ENCODE assay signal across 10 cellular contexts in genomic region chr9:35691757-35692301, GRCh38. TPM values are rescaled to one million over a fixed set of nuclear protein-coding genes. Genes with fewer than 3 reads are reported as not detected.
DNase-seq lines count a peak whose midpoint lies in the region; ATAC-seq and TF ChIP-seq lines count a peak whose summit lies in the region.
"Had no signal": no experiment of that assay in that cellular context is flagged by ENCODE, and none has a peak within 500 bp of the region (broad histone marks: within the 10 kb centered on the region; RNA-seq: fewer than 3 reads in every experiment).

No MANE protein-coding gene starts in this region.

- H3K9me3 ChIP-seq in BLaER1 treated with 17β-estradiol and CSF1 and Interleukin-3, amounts not matched to agents 10 nM and 100 nM (replicated peaks in 1 of 11) = no peaks in the 10 kb centered on the region
- H3K9me3 ChIP-seq in HUES6 (ENCODE audit: control insufficient read depth, insufficient read depth, low read depth, low read length) (no peaks in the 10 kb centered on the region), colonic mucosa (no peaks in the 10 kb centered on the region), osteoblast (ENCODE audit: low read depth, low read length) (no peaks in the 10 kb centered on the region)

- H3K9ac ChIP-seq in BLaER1 treated with 17β-estradiol and CSF1 and Interleukin-3, amounts not matched to agents 10 nM and 100 nM = peak overlapping the region in 2 of 11 experiments; percentile 83 to 85; a peak in 2 of 22 replicates
- no peak overlapping the region for H3K9ac ChIP-seq in HUES6 (ENCODE audit: low read length)
- no peak overlapping the region for H3K9ac ChIP-seq in colonic mucosa (ENCODE audit: low read depth in 2 of 2, low read length in 2 of 2)

- TF ChIP-seq CTCF in colonic mucosa (IDR thresholded peaks at IDR 0.05) = no peak
- no peak for TF ChIP-seq CTCF in osteoblast (IDR thresholded peaks at IDR 0.05; ENCODE audit: extremely low read depth, low read depth, low read length)

- H3K4me1 ChIP-seq in BLaER1 treated with 17β-estradiol and CSF1 and Interleukin-3, amounts not matched to agents 10 nM and 100 nM = peaks cover 39 to 47% (median 44%) of the 10 kb centered on the region in 10 experiments
- peaks cover 15% of the 10 kb centered on the region; the same call in 1 of the 2 replicates for H3K4me1 ChIP-seq in HUES6 (ENCODE audit: control insufficient read depth, insufficient read depth, low read length)
- H3K4me1 ChIP-seq in colonic mucosa = no peaks in the 10 kb centered on the region
- H3K4me1 ChIP-seq in osteoblast (ENCODE audit: insufficient read depth, low read length) = peaks cover 36% of the 10 kb centered on the region

- DNase-seq in colonic mucosa (no peak), osteoblast (ENCODE audit: insufficient read length, low spot score, missing footprints) (peak; percentile 60), NOMO-1 treated with dmso at 0.1 percent for 144 hours (lab: John Stamatoyannopoulos, UW; ENCODE audit: unreplicated experiment) (no peak), HEK293T (ENCODE audit: extremely low spot score) (no peak), NK-92 (lab: John Stamatoyannopoulos, UW; ENCODE audit: unreplicated experiment) (no peak)
- DNase-seq: NK-92 treated with Interleukin-12 subunit alpha and Interleukin-12 subunit beta, amount 100 ng/mL, for 24 hours had no signal

- no peak overlapping the region for H2AFZ ChIP-seq in osteoblast (ENCODE audit: low read length)

- peaks cover 11 to 21% (median 14%) of the 10 kb centered on the region in 11 experiments for H3K36me3 ChIP-seq in BLaER1 treated with 17β-estradiol and CSF1 and Interleukin-3, amounts not matched to agents 10 nM and 100 nM
- H3K36me3 ChIP-seq in HUES6 (ENCODE audit: control insufficient read depth, insufficient read depth, low read length) (peaks cover 29% of the 10 kb centered on the region), colonic mucosa (no peaks in the 10 kb centered on the region), osteoblast (ENCODE audit: insufficient read depth, low read length) (peaks cover 31% of the 10 kb centered on the region)

- peak overlapping the region in 4 of 11 experiments; percentile 78 to 87 (median 84); a peak in 5 of 22 replicates for H3K27ac ChIP-seq in BLaER1 treated with 17β-estradiol and CSF1 and Interleukin-3, amounts not matched to agents 10 nM and 100 nM
- no peak overlapping the region for H3K27ac ChIP-seq in HUES6 (ENCODE audit: low read depth, low read length)
- H3K27ac ChIP-seq in colonic mucosa = peak overlapping the region; percentile 82
- H3K27ac ChIP-seq in osteoblast (ENCODE audit: low read depth, low read length) = peak overlapping the region; percentile 87

- peaks cover 29% of the 10 kb centered on the region for H3K79me2 ChIP-seq in osteoblast (ENCODE audit: insufficient read depth, low read length)

- intact Hi-C loops in colonic mucosa (cut with DNase I) = no loop called here

- peak overlapping the region in 9 of 11 experiments; percentile 78 to 99 (median 97); a peak in 14 of 22 replicates for H3K4me2 ChIP-seq in BLaER1 treated with 17β-estradiol and CSF1 and Interleukin-3, amounts not matched to agents 10 nM and 100 nM
- peak overlapping the region; percentile 100 for H3K4me2 ChIP-seq in osteoblast (ENCODE audit: insufficient read depth, low read length)

- no peaks in the 10 kb centered on the region for H3K27me3 ChIP-seq in BLaER1 treated with 17β-estradiol and CSF1 and Interleukin-3, amounts not matched to agents 10 nM and 100 nM
- H3K27me3 ChIP-seq in HUES6 (ENCODE audit: control insufficient read depth, insufficient read depth, low read length) (no peaks in the 10 kb centered on the region), colonic mucosa (no peaks in the 10 kb centered on the region), osteoblast (ENCODE audit: insufficient read depth, low read length) (no peaks in the 10 kb centered on the region)

- POLR2A ChIA-PET in HEK293T (lab: Yijun Ruan, JAX) = interaction anchor here (1.8 kb wide), 1 partner anchor 31 kb away, joined by 6 read pairs; no protein-coding TSS in a partner anchor

- no peak overlapping the region for H3K4me3 ChIP-seq in BLaER1 treated with 17β-estradiol and CSF1 and Interleukin-3, amounts not matched to agents 10 nM and 100 nM
- H3K4me3 ChIP-seq in HUES6 (ENCODE audit: low read depth, low read length) = peak overlapping the region; percentile 91; the same call in 1 of the 2 replicates
- H3K4me3 ChIP-seq in colonic mucosa = no peak overlapping the region
- peak overlapping the region; percentile 93 for H3K4me3 ChIP-seq in osteoblast (ENCODE audit: insufficient read depth, low read length)

- ATAC-seq in GM19397 (IDR thresholded peaks at IDR 0.05; ENCODE audit: unreplicated experiment) = no peak

- H4K20me1 ChIP-seq in BLaER1 treated with 17β-estradiol and CSF1 and Interleukin-3, amounts not matched to agents 10 nM and 100 nM = peaks cover 0 to 13% (median 6%) of the 10 kb centered on the region in 11 experiments; a peak in 11 of 22 replicates
- H4K20me1 ChIP-seq in osteoblast (ENCODE audit: insufficient read depth, low read length) = peaks cover 35% of the 10 kb centered on the region

- CTCF ChIA-PET in HEK293T (lab: Yijun Ruan, JAX) = interaction anchor here (0.7 to 1.4 kb wide), 2 partner anchors 33 to 260 kb away, joined by 4 to 5 read pairs; partner anchors contain the start of gene CCDC107

TF ChIP-seq in HEK293T, 16 proteins besides CTCF, POLR2A, EP300 and RAD21:
- TF ChIP-seq FOXA1 (IDR thresholded peaks at IDR 0.05) = no peak
- TF ChIP-seq SP1 (IDR thresholded peaks at IDR 0.05) = no peak
- no peak for TF ChIP-seq SUZ12 (IDR thresholded peaks at IDR 0.05)
- no peak for TF ChIP-seq ARNT (IDR thresholded peaks at IDR 0.05)
- no peak for TF ChIP-seq BHLHE40 (IDR thresholded peaks at IDR 0.05; ENCODE audit: borderline replicate concordance)
- no peak for TF ChIP-seq LEF1 (IDR thresholded peaks at IDR 0.05; ENCODE audit: borderline replicate concordance)
- no peak for TF ChIP-seq TARDBP (IDR thresholded peaks at IDR 0.05)
- TF ChIP-seq L3MBTL2 (conservative IDR thresholded peaks at IDR 0.05) = no peak
- no peak for TF ChIP-seq FOXM1 (IDR thresholded peaks at IDR 0.05; ENCODE audit: borderline replicate concordance)
- TF ChIP-seq FOXK2 (IDR thresholded peaks at IDR 0.05) = no peak
- TF ChIP-seq NFRKB (IDR thresholded peaks at IDR 0.05) = no peak
- TF ChIP-seq ELF4 (IDR thresholded peaks at IDR 0.05) = no peak
- TF ChIP-seq PKNOX1 (IDR thresholded peaks at IDR 0.05) = no peak
- TF ChIP-seq HDGF (IDR thresholded peaks at IDR 0.05; ENCODE audit: borderline replicate concordance) = no peak
- no peak for TF ChIP-seq ZNF384 (IDR thresholded peaks at IDR 0.05)

RNA-seq across cellular contexts. Expression of gene TPM2, which starts 2.1 kb away (rescaled TPM):
- total RNA-seq in colonic mucosa (100 to 1,000 TPM in 1 of 2 donors, 10 to 100 TPM in 1; 29.8 to 321 TPM), osteoblast (911 and 946 TPM in 2 replicates)

RNA-seq across cellular contexts. Expression of gene CA9, which starts 18.1 kb away (rescaled TPM):
- 1 to 10 TPM; 1.8 to 5.9 TPM for total RNA-seq in colonic mucosa
- not detected in 2 replicates for total RNA-seq in osteoblast
- total RNA-seq: subcutaneous adipose tissue had no signal

RNA-seq across cellular contexts. Expression of gene ARHGEF39, which starts 26.8 kb away (rescaled TPM):
- total RNA-seq in colonic mucosa (10 to 100 TPM in 1 of 2 donors, 1 to 10 TPM in 1; 7.3 to 34.0 TPM), osteoblast (0.36 and 0.88 TPM in 2 replicates)

RNA-seq across cellular contexts. Expression of gene CCDC107, which starts 33.7 kb away (rescaled TPM):
- total RNA-seq in colonic mucosa (10 to 100 TPM; 19.4 to 38.3 TPM), osteoblast (10.6 and 15.6 TPM in 2 replicates)

RNA-seq across cellular contexts. Expression of gene RMRP, which starts 34.0 kb away (rescaled TPM):
- total RNA-seq in colonic mucosa = over 10,000 TPM; 17,917 to 26,785 TPM
- 88,726 and 110,601 TPM in 2 replicates for total RNA-seq in osteoblast

Comparison
In these comparisons a context has a peak if more than half of its experiments do, and no peak if none do; other contexts are left out.
1. H3K4me3 ChIP-seq: peak in HUES6 (single experiment) and osteoblast (single experiment); none in BLaER1 treated with 17β-estradiol and CSF1 and Interleukin-3, amounts not matched to agents 10 nM and 100 nM (0 of 10) and colonic mucosa (single experiment).